1 cellular context compared by ENCODE assay signal in genomic region chr17:40314557-40314953, GRCh38.
TF ChIP-seq lines count a peak whose summit lies in the region.

No MANE protein-coding gene starts in this region.

TF ChIP-seq in HEK293, 187 proteins besides CTCF, POLR2A, EP300 and RAD21 (continued from another document):
- TF ChIP-seq INSM2 (tag by site-specific recombination; IDR thresholded peaks at IDR 0.05) (peak; percentile 67; the same call in 1 of the 2 replicates), ZSCAN4 (tag by site-specific recombination; IDR thresholded peaks at IDR 0.05) (peak; percentile 11; the same call in 1 of the 2 replicates), HOXD13 (CRISPR knock-in tag; IDR thresholded peaks at IDR 0.05; ENCODE audit: borderline replicate concordance) (no peak), ZNF843 (tag by site-specific recombination; IDR thresholded peaks at IDR 0.05) (peak; percentile 49; the same call in 1 of the 2 replicates), TSHZ1 (tag by site-specific recombination; IDR thresholded peaks at IDR 0.05; ENCODE audit: borderline replicate concordance) (peak; percentile 76; the same call in 1 of the 2 replicates), ZNF624 (tag by site-specific recombination; IDR thresholded peaks at IDR 0.05) (no peak), ZBTB21 (tag by site-specific recombination; IDR thresholded peaks at IDR 0.05) (peak; percentile 71), ZNF112 (tag by site-specific recombination; IDR thresholded peaks at IDR 0.05) (peak; percentile 82; the same call in 1 of the 2 replicates), ZFP37 (tag by site-specific recombination; IDR thresholded peaks at IDR 0.05) (peak; percentile 88), ZNF324 (tag by site-specific recombination; IDR thresholded peaks at IDR 0.05) (peak; percentile 70), FEZF1 (tag by site-specific recombination; IDR thresholded peaks at IDR 0.05) (no peak), PATZ1 (tag by site-specific recombination; IDR thresholded peaks at IDR 0.05) (peak; percentile 95), ZBTB7A (tag by site-specific recombination; IDR thresholded peaks at IDR 0.05; ENCODE audit: low read depth) (peak; percentile 79; the same call in 1 of the 2 replicates), ZNF514 (tag by site-specific recombination; IDR thresholded peaks at IDR 0.05) (no peak), SALL2 (tag by site-specific recombination; IDR thresholded peaks at IDR 0.05; ENCODE audit: borderline replicate concordance) (0 out of 2 replicates have a peak, but pooled peaks have one; percentile 56), GFI1B (tag by site-specific recombination; IDR thresholded peaks at IDR 0.05) (no peak), ZNF791 (tag by site-specific recombination; IDR thresholded peaks at IDR 0.05) (no peak), ZNF24 (tag by site-specific recombination; IDR thresholded peaks at IDR 0.05) (peak; percentile 53; the same call in 1 of the 2 replicates), ZNF416 (tag by site-specific recombination; IDR thresholded peaks at IDR 0.05) (no peak), ZIC2 (tag by site-specific recombination; IDR thresholded peaks at IDR 0.05) (peak; percentile 86), ZNF473 (tag by site-specific recombination; IDR thresholded peaks at IDR 0.05) (0 out of 2 replicates have a peak, but pooled peaks have one; percentile 54)
- TF ChIP-seq, protein P1, sequence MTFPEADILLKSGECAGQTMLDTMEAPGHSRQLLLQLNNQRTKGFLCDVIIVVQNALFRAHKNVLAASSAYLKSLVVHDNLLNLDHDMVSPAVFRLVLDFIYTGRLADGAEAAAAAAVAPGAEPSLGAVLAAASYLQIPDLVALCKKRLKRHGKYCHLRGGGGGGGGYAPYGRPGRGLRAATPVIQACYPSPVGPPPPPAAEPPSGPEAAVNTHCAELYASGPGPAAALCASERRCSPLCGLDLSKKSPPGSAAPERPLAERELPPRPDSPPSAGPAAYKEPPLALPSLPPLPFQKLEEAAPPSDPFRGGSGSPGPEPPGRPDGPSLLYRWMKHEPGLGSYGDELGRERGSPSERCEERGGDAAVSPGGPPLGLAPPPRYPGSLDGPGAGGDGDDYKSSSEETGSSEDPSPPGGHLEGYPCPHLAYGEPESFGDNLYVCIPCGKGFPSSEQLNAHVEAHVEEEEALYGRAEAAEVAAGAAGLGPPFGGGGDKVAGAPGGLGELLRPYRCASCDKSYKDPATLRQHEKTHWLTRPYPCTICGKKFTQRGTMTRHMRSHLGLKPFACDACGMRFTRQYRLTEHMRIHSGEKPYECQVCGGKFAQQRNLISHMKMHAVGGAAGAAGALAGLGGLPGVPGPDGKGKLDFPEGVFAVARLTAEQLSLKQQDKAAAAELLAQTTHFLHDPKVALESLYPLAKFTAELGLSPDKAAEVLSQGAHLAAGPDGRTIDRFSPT (tag by site-specific recombination; IDR thresholded peaks at IDR 0.05) = peak; percentile 92
